ENCODE assay signal across 13 cellular contexts in genomic region chr4:80171656-80172055, GRCh38. TPM values are rescaled to one million over a fixed set of nuclear protein-coding genes. Genes with fewer than 3 reads are reported as not detected.
A peak's percentile ranks its signal among the peaks of the same experiment; 100 is the strongest.
DNase-seq lines count a peak whose midpoint lies in the region; ATAC-seq and FAIRE-seq lines count a peak whose summit lies in the region.
"Had no signal": no experiment of that assay in that cellular context is flagged by ENCODE, and none has a peak within 500 bp of the region (broad histone marks: within the 10 kb centered on the region; RNA-seq: fewer than 3 reads in every experiment).

No MANE protein-coding gene starts in this region.

- peaks cover 29% of the 10 kb centered on the region for H3K36me3 Mint-ChIP-seq in activated CD8-positive, alpha-beta memory T cell treated with anti-CD3 and anti-CD28 coated beads, Interleukin-2, amount 10 ng/mL, durations not matched to agents 7 days and 5 days
- peaks cover 3% of the 10 kb centered on the region for H3K36me3 Mint-ChIP-seq in central memory CD8-positive, alpha-beta T cell (ENCODE audit: insufficient read depth)
- no peaks in the 10 kb centered on the region for H3K36me3 Mint-ChIP-seq in stimulated activated naive B cell treated with anti-CD40 and anti-IgM and Interleukin-4, amounts not matched to agents 10 μg/mL and 1 μg/mL and 100 μg/mL, for 72 hours

- DNase-seq in activated CD8-positive, alpha-beta memory T cell treated with anti-CD3 and anti-CD28 coated beads, Interleukin-2, amount 10 ng/mL, durations not matched to agents 7 days and 5 days: peak; percentile 61
- no peak for DNase-seq in activated CD8-positive, alpha-beta memory T cell treated with anti-CD3 and anti-CD28 coated beads for 24 hours
- DNase-seq in central memory CD8-positive, alpha-beta T cell (ENCODE audit: low spot score in 2 of 2): no peak
- no peak for DNase-seq in stimulated activated naive B cell treated with anti-CD40 and anti-IgM and Interleukin-4, amounts not matched to agents 10 μg/mL and 1 μg/mL and 100 μg/mL, for 72 hours
- DNase-seq in GM19239 (ENCODE audit: insufficient read length, low spot score): no peak
- no peak for DNase-seq in NCI-H2196 (lab: John Stamatoyannopoulos, UW; ENCODE audit: unreplicated experiment)
- DNase-seq: adrenal gland, cortex of kidney, NCI-H1436 treated with DMSO at 0.1 percent for 48 hours, NCI-H526 had no signal

- CTCF ChIA-PET in activated CD8-positive, alpha-beta memory T cell treated with anti-CD3 and anti-CD28 coated beads, Interleukin-2, amount 10 ng/mL, durations not matched to agents 7 days and 5 days (lab: Charles Lee): interaction anchor here (0.8 to 5.7 kb wide), 13 partner anchors 11 to 154 kb away, joined by 3 to 79 read pairs (median 8); partner anchors contain the start of gene ANTXR2

- peaks cover 8% of the 10 kb centered on the region for H3K9me3 Mint-ChIP-seq in activated CD8-positive, alpha-beta memory T cell treated with anti-CD3 and anti-CD28 coated beads, Interleukin-2, amount 10 ng/mL, durations not matched to agents 7 days and 5 days (ENCODE audit: low read depth)
- no peaks in the 10 kb centered on the region for H3K9me3 Mint-ChIP-seq in central memory CD8-positive, alpha-beta T cell
- H3K9me3 Mint-ChIP-seq in stimulated activated naive B cell treated with anti-CD40 and anti-IgM and Interleukin-4, amounts not matched to agents 10 μg/mL and 1 μg/mL and 100 μg/mL, for 72 hours: peaks cover 0 to 2% of the 10 kb centered on the region in 2 donors

- peaks cover 53% of the 10 kb centered on the region for H3K4me1 Mint-ChIP-seq in activated CD8-positive, alpha-beta memory T cell treated with anti-CD3 and anti-CD28 coated beads, Interleukin-2, amount 10 ng/mL, durations not matched to agents 7 days and 5 days
- H3K4me1 Mint-ChIP-seq in central memory CD8-positive, alpha-beta T cell: peaks cover 52% of the 10 kb centered on the region
- peaks cover 36 to 62% of the 10 kb centered on the region in 2 donors for H3K4me1 Mint-ChIP-seq in stimulated activated naive B cell treated with anti-CD40 and anti-IgM and Interleukin-4, amounts not matched to agents 10 μg/mL and 1 μg/mL and 100 μg/mL, for 72 hours

- peak overlapping the region; percentile 94 for H3K27ac Mint-ChIP-seq in activated CD8-positive, alpha-beta memory T cell treated with anti-CD3 and anti-CD28 coated beads, Interleukin-2, amount 10 ng/mL, durations not matched to agents 7 days and 5 days
- peak overlapping the region; percentile 88 for H3K27ac Mint-ChIP-seq in central memory CD8-positive, alpha-beta T cell (ENCODE audit: low read depth)
- H3K27ac Mint-ChIP-seq in stimulated activated naive B cell treated with anti-CD40 and anti-IgM and Interleukin-4, amounts not matched to agents 10 μg/mL and 1 μg/mL and 100 μg/mL, for 72 hours: peak overlapping the region; percentile 84

- peak; percentile 47 for ATAC-seq in activated CD8-positive, alpha-beta memory T cell treated with anti-CD3 and anti-CD28 coated beads, Interleukin-2, amount 10 ng/mL, durations not matched to agents 7 days and 5 days
- ATAC-seq in HG03460 (IDR thresholded peaks at IDR 0.05; ENCODE audit: unreplicated experiment) (peak; percentile 5), GM18870 (IDR thresholded peaks at IDR 0.05; ENCODE audit: unreplicated experiment) (no peak)
- no peak for ATAC-seq in central memory CD8-positive, alpha-beta T cell (replicated peaks; ENCODE audit: extremely low read depth, poor library complexity, severe bottlenecking)
- peak in 1 of 2 donors; percentile 13 for ATAC-seq in stimulated activated naive B cell treated with anti-CD40 and anti-IgM and Interleukin-4, amounts not matched to agents 10 μg/mL and 1 μg/mL and 100 μg/mL, for 72 hours (replicated peaks)
- ATAC-seq: A549 had no signal

- FAIRE-seq in GM19239 (lab: Jason Lieb, UNC): no peak
- FAIRE-seq: A549 had no signal

- H3K27me3 Mint-ChIP-seq in activated CD8-positive, alpha-beta memory T cell treated with anti-CD3 and anti-CD28 coated beads, Interleukin-2, amount 10 ng/mL, durations not matched to agents 7 days and 5 days: peaks cover 2% of the 10 kb centered on the region
- H3K27me3 Mint-ChIP-seq in central memory CD8-positive, alpha-beta T cell: no peaks in the 10 kb centered on the region
- H3K27me3 Mint-ChIP-seq in stimulated activated naive B cell treated with anti-CD40 and anti-IgM and Interleukin-4, amounts not matched to agents 10 μg/mL and 1 μg/mL and 100 μg/mL, for 72 hours: no peaks in the 10 kb centered on the region

- H3K4me3 Mint-ChIP-seq in activated CD8-positive, alpha-beta memory T cell treated with anti-CD3 and anti-CD28 coated beads, Interleukin-2, amount 10 ng/mL, durations not matched to agents 7 days and 5 days: peak overlapping the region; percentile 21
- peak overlapping the region; percentile 63 for H3K4me3 Mint-ChIP-seq in central memory CD8-positive, alpha-beta T cell
- no peak overlapping the region for H3K4me3 Mint-ChIP-seq in stimulated activated naive B cell treated with anti-CD40 and anti-IgM and Interleukin-4, amounts not matched to agents 10 μg/mL and 1 μg/mL and 100 μg/mL, for 72 hours

RNA-seq across cellular contexts. Expression of gene PRDM8, which starts 25.6 kb away (rescaled TPM):
- 10 to 100 TPM; 21.7 to 32.5 TPM for total RNA-seq in activated CD8-positive, alpha-beta memory T cell treated with anti-CD3 and anti-CD28 coated beads, Interleukin-2, amount 10 ng/mL, durations not matched to agents 7 days and 5 days

Comparison
In these comparisons a context has a peak if more than half of its experiments do, and no peak if none do; other contexts are left out.
1. ATAC-seq: peak in activated CD8-positive, alpha-beta memory T cell treated with anti-CD3 and anti-CD28 coated beads, Interleukin-2, amount 10 ng/mL, durations not matched to agents 7 days and 5 days (single experiment) and HG03460 (single experiment); none in central memory CD8-positive, alpha-beta T cell (single experiment) and GM18870 (single experiment).
2. H3K4me3 Mint-ChIP-seq: peak in activated CD8-positive, alpha-beta memory T cell treated with anti-CD3 and anti-CD28 coated beads, Interleukin-2, amount 10 ng/mL, durations not matched to agents 7 days and 5 days (single experiment) and central memory CD8-positive, alpha-beta T cell (single experiment); none in stimulated activated naive B cell treated with anti-CD40 and anti-IgM and Interleukin-4, amounts not matched to agents 10 μg/mL and 1 μg/mL and 100 μg/mL, for 72 hours (0 of 2).
3. Peak in every context shown above with its lines, with median percentiles within 50 percentile points of each other: H3K27ac Mint-ChIP-seq.